ENCODE assay signal across 8 cellular contexts in the genomic region with DNA sequence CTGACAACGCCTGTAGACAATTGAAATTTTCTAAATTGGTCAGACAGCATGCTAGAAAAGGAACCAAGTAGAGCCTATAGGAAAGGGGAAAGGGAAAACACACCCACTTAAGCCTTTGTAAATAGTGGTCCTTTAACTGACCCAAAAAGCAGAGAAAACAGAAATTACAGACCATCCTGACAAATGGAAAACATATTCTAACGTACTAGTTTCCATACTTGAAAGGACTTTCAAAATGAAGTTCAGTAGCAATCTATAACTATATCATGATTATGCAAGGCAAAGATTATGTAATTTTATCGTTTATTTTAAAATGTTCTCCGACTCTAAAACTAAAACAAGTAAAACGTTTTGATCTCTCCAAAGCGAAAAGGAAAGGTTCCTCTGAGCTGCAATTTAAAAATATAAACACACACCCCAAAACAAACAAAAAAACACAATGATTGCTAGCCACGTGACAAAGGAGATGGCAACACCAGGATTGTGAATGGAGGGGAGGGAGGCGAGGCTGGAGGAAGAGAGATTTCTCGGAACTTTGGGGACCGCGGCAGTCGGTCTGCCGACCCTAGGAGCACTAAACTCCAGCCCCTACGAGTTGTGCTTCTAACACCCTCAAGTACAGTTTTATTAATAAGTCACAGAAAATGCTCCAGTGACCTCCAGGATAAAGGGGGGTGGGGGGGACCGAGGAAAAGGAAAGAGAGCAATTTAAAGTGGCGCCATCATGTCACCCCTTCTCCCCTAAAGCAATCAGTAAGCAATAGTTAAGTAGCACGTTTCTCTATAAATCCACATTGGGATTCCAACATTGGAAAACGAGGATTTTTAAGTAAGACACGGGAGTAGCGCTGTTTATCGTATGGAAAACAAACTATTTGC. TPM values are rescaled to one million over a fixed set of nuclear protein-coding genes. Genes with fewer than 3 reads are reported as not detected.
A peak's percentile ranks its signal among the peaks of the same experiment; 100 is the strongest.
DNase-seq lines count a peak whose midpoint lies in the region; ATAC-seq and TF ChIP-seq lines count a peak whose summit lies in the region.

No MANE protein-coding gene starts in this region.

- peaks cover 34% of the 10 kb centered on the region for H3K4me1 ChIP-seq in foreskin keratinocyte

- CTCF ChIA-PET in activated CD8-positive, alpha-beta T cell treated with anti-CD3 and anti-CD28 coated beads, Interleukin-2, amount 10 ng/mL, durations not matched to agents 7 days and 5 days (lab: Charles Lee): interaction anchor here (1.5 to 2.7 kb wide), 3 partner anchors 13 to 46 kb away, joined by 6 to 16 read pairs (median 15); no protein-coding TSS in a partner anchor

- peaks cover 69% of the 10 kb centered on the region for H3K4me1 Mint-ChIP-seq in activated CD8-positive, alpha-beta T cell treated with anti-CD3 and anti-CD28 coated beads, Interleukin-2, amount 10 ng/mL, durations not matched to agents 7 days and 5 days (ENCODE audit: low read depth)
- peaks cover 58% of the 10 kb centered on the region for H3K4me1 Mint-ChIP-seq in osteocyte (ENCODE audit: unreplicated experiment)

- H3K4me3 Mint-ChIP-seq in activated CD8-positive, alpha-beta T cell treated with anti-CD3 and anti-CD28 coated beads, Interleukin-2, amount 10 ng/mL, durations not matched to agents 7 days and 5 days: peak overlapping the region; percentile 92
- H3K4me3 Mint-ChIP-seq in osteocyte (ENCODE audit: unreplicated experiment): peak overlapping the region; percentile 92

- ATAC-seq in activated CD8-positive, alpha-beta T cell treated with anti-CD3 and anti-CD28 coated beads, Interleukin-2, amount 10 ng/mL, durations not matched to agents 7 days and 5 days: no peak
- ATAC-seq in foreskin keratinocyte: no peak
- no peak for ATAC-seq in HG03565 (IDR thresholded peaks at IDR 0.05; ENCODE audit: unreplicated experiment)
- no peak for ATAC-seq in GM19463 (IDR thresholded peaks at IDR 0.05; ENCODE audit: unreplicated experiment)

- peak overlapping the region; percentile 90 for H3K27ac ChIP-seq in foreskin keratinocyte

- POLR2A ChIA-PET in activated CD8-positive, alpha-beta T cell treated with anti-CD3 and anti-CD28 coated beads, Interleukin-2, amount 10 ng/mL, durations not matched to agents 7 days and 5 days (lab: Charles Lee): interaction anchor here (0.5 to 2.3 kb wide), 3 partner anchors 11 to 66 kb away, joined by 3 to 17 read pairs (median 4); no protein-coding TSS in a partner anchor

- H3K27ac Mint-ChIP-seq in activated CD8-positive, alpha-beta T cell treated with anti-CD3 and anti-CD28 coated beads, Interleukin-2, amount 10 ng/mL, durations not matched to agents 7 days and 5 days: peak overlapping the region; percentile 98
- peak overlapping the region; percentile 82 for H3K27ac Mint-ChIP-seq in osteocyte (ENCODE audit: unreplicated experiment)

- no peak for TF ChIP-seq CTCF in foreskin keratinocyte (conservative IDR thresholded peaks at IDR 0.05)
- TF ChIP-seq CTCF in osteocyte (IDR thresholded peaks at IDR 0.05): no peak

- no peaks in the 10 kb centered on the region for H3K27me3 ChIP-seq in foreskin keratinocyte

- no peaks in the 10 kb centered on the region for H3K9me3 Mint-ChIP-seq in activated CD8-positive, alpha-beta T cell treated with anti-CD3 and anti-CD28 coated beads, Interleukin-2, amount 10 ng/mL, durations not matched to agents 7 days and 5 days (ENCODE audit: insufficient read depth)
- H3K9me3 Mint-ChIP-seq in osteocyte (ENCODE audit: unreplicated experiment): no peaks in the 10 kb centered on the region

- no peaks in the 10 kb centered on the region for H3K27me3 Mint-ChIP-seq in activated CD8-positive, alpha-beta T cell treated with anti-CD3 and anti-CD28 coated beads, Interleukin-2, amount 10 ng/mL, durations not matched to agents 7 days and 5 days (ENCODE audit: low read depth)
- no peaks in the 10 kb centered on the region for H3K27me3 Mint-ChIP-seq in osteocyte (ENCODE audit: unreplicated experiment)

- in situ Hi-C loops in ACHN (cut with HindIII; ENCODE audit: low pct_ligation_motif_present, low pct_unique_long_range_greater_than_20kb, low sequenced_read_pairs): no loop called here

- DNase-seq in ACHN (peak; percentile 31), GM03348 (ENCODE audit: low spot score) (peak; percentile 50), NCI-H2196 (lab: John Stamatoyannopoulos, UW; ENCODE audit: unreplicated experiment) (peak; percentile 27), foreskin keratinocyte (no peak), osteocyte (ENCODE audit: extremely low spot score, unreplicated experiment) (no peak)
- DNase-seq in activated CD8-positive, alpha-beta T cell treated with anti-CD3 and anti-CD28 coated beads, Interleukin-2, amount 10 ng/mL, durations not matched to agents 7 days and 5 days: peak; percentile 52

- H3K36me3 Mint-ChIP-seq in activated CD8-positive, alpha-beta T cell treated with anti-CD3 and anti-CD28 coated beads, Interleukin-2, amount 10 ng/mL, durations not matched to agents 7 days and 5 days (ENCODE audit: low read depth): peaks cover 25% of the 10 kb centered on the region
- no peaks in the 10 kb centered on the region for H3K36me3 Mint-ChIP-seq in osteocyte (ENCODE audit: unreplicated experiment)

RNA-seq across cellular contexts. Expression of gene KANSL1, which starts 1.7 kb away (rescaled TPM):
- 10 to 100 TPM; 80.5 to 82.8 TPM for total RNA-seq in activated CD8-positive, alpha-beta T cell treated with anti-CD3 and anti-CD28 coated beads, Interleukin-2, amount 10 ng/mL, durations not matched to agents 7 days and 5 days
- 33.9 and 35.8 TPM in 2 replicates for total RNA-seq in foreskin keratinocyte
- polyA plus RNA-seq in foreskin keratinocyte: 6.8 and 7.6 TPM in 2 replicates
- 99.0 and 102 TPM in 2 replicates for total RNA-seq in osteocyte

Comparison
In these comparisons a context has a peak if more than half of its experiments do, and no peak if none do; other contexts are left out.
1. DNase-seq: peak in ACHN (single experiment), GM03348 (single experiment), NCI-H2196 (single experiment) and activated CD8-positive, alpha-beta T cell treated with anti-CD3 and anti-CD28 coated beads, Interleukin-2, amount 10 ng/mL, durations not matched to agents 7 days and 5 days (single experiment); none in foreskin keratinocyte (0 of 2) and osteocyte (single experiment).